ENCODE assay signal across 8 cellular contexts in the genomic region with DNA sequence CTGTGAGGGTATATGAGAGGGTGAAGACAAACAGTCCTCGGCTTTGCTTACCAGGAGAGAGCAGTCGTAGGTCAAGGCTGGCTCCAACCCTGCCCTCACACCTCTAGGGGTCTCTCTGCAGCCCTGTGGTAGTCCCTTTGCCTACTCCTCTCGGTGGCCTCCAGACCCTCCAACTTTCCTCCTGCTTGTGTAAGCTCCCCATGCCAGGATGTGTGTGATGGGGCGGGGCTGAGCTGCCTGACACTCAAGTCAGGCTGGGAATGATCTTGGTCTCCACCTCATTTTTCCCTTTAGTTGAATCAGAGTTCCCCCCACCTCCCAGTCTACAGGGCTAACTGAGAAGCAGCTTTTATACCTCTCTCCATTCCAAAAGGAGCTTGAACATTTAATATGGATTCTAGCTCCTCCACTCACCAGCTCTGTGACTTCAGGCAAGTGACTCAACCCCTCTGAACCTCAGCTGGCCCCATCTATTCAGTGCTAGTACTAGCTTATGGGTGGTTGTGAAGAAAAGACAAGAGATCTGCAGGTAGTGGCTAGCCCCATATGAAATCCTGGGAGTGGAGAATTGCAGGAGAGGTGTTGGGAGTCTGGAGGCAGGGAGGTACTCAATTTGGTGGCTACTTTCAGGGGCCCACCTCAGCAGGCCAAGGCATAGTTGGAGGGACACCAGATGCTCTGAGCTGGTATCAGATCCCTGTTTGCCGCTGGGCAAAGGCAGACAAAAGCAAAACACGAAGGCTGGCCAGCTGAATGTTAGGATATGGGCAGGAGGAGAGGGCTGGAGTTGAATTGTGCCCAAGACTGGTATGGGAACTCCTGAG. TPM values are rescaled to one million over a fixed set of nuclear protein-coding genes. Genes with fewer than 3 reads are reported as not detected.
DNase-seq lines count a peak whose midpoint lies in the region; ATAC-seq and TF ChIP-seq lines count a peak whose summit lies in the region.

No MANE protein-coding gene starts in this region.

- peak overlapping the region; percentile 71 for H3K4me3 ChIP-seq in CD8-positive, alpha-beta T cell (ENCODE audit: low read depth, low read length)
- H3K4me3 ChIP-seq in OCI-LY7 (ENCODE audit: low read depth, low read length, poor library complexity, severe bottlenecking) (peak overlapping the region; percentile 83), choroid plexus epithelial cell (ENCODE audit: low read depth, low read length) (peak overlapping the region; percentile 57), muscle layer of colon (ENCODE audit: low read depth in 1 of 2, low read length in 2 of 2) (peak overlapping the region in 1 of 2 donors; percentile 71)

- no peaks in the 10 kb centered on the region for H3K9me3 Mint-ChIP-seq in CD8-positive, alpha-beta T cell

- ATAC-seq in CD8-positive, alpha-beta T cell = no peak
- ATAC-seq in GM21390 (IDR thresholded peaks at IDR 0.05; ENCODE audit: unreplicated experiment) (peak; percentile 14), HG02970 (IDR thresholded peaks at IDR 0.05; ENCODE audit: low FRiP score, unreplicated experiment) (no peak)

- peak overlapping the region; percentile 37 for H3K9ac ChIP-seq in muscle layer of colon (ENCODE audit: low read length)

- no peaks in the 10 kb centered on the region for H3K9me2 ChIP-seq in OCI-LY7 (ENCODE audit: insufficient read depth, low read length)

- CTCF ChIA-PET in CD8-positive, alpha-beta T cell (lab: Charles Lee) = interaction anchor here (0.6 to 3.1 kb wide), 12 partner anchors 10 to 89 kb away, joined by 3 to 17 read pairs (median 5); a partner anchor contains a TSS
- CTCF ChIA-PET in OCI-LY7 (lab: Charles Lee; ENCODE audit: unreplicated experiment) = interaction anchor here (0.9 to 2.5 kb wide), 8 partner anchors 9 to 38 kb away, joined by 3 to 15 read pairs (median 4); no protein-coding TSS in a partner anchor

- H3K36me3 Mint-ChIP-seq in CD8-positive, alpha-beta T cell = no peaks in the 10 kb centered on the region

- H2AFZ ChIP-seq in OCI-LY7 (ENCODE audit: low read length) = peak overlapping the region; percentile 67; the same call in 1 of the 2 replicates

- no peaks in the 10 kb centered on the region for H3K27me3 ChIP-seq in CD8-positive, alpha-beta T cell (ENCODE audit: insufficient read depth, low read length)
- H3K27me3 ChIP-seq in muscle layer of colon (ENCODE audit: control insufficient read depth in 1 of 2, insufficient read depth in 2 of 2, low read length in 2 of 2) = no peaks in the 10 kb centered on the region

- no peaks in the 10 kb centered on the region for H3K36me3 ChIP-seq in CD8-positive, alpha-beta T cell (ENCODE audit: insufficient read depth, low read length)
- H3K36me3 ChIP-seq in OCI-LY7 (ENCODE audit: insufficient read depth, low read length) (peaks cover 21% of the 10 kb centered on the region), muscle layer of colon (ENCODE audit: insufficient read depth, low read length) (peaks cover 4% of the 10 kb centered on the region)

- TF ChIP-seq CTCF in CD8-positive, alpha-beta T cell (IDR thresholded peaks at IDR 0.05) = no peak
- TF ChIP-seq CTCF in OCI-LY7 (conservative IDR thresholded peaks at IDR 0.05; ENCODE audit: low read length) (peak; percentile 75), choroid plexus epithelial cell (conservative IDR thresholded peaks at IDR 0.05; ENCODE audit: low read depth, low read length) (no peak)

- H3K79me2 ChIP-seq in OCI-LY7 (ENCODE audit: insufficient read depth, low read depth, low read length) = peaks cover 27% of the 10 kb centered on the region

- no peak for DNase-seq in CD8-positive, alpha-beta T cell
- DNase-seq in OCI-LY7 (ENCODE audit: low spot score) (peak; percentile 74), choroid plexus epithelial cell (ENCODE audit: low read depth) (no peak), inferior parietal cortex (ENCODE audit: extremely low spot score) (no peak), middle frontal gyrus (ENCODE audit: extremely low spot score, low spot score) (no peak)

- H4K20me1 ChIP-seq in OCI-LY7 (ENCODE audit: insufficient read depth, low read length) = peaks cover 10% of the 10 kb centered on the region

- POLR2A ChIA-PET in CD8-positive, alpha-beta T cell (lab: Charles Lee) = interaction anchor here (0.6 to 4.6 kb wide), 5 partner anchors 14 to 121 kb away, joined by 3 to 59 read pairs (median 4); a partner anchor contains a TSS
- POLR2A ChIA-PET in OCI-LY7 (lab: Charles Lee) = interaction anchor here (0.6 to 3.9 kb wide), 12 partner anchors 11 to 163 kb away, joined by 3 to 15 read pairs (median 4); a partner anchor contains a TSS

- peaks cover 32% of the 10 kb centered on the region for H3K4me1 Mint-ChIP-seq in CD8-positive, alpha-beta T cell (ENCODE audit: low read depth)

- no peaks in the 10 kb centered on the region for H3K9me3 ChIP-seq in CD8-positive, alpha-beta T cell (ENCODE audit: low read length)
- no peaks in the 10 kb centered on the region for H3K9me3 ChIP-seq in OCI-LY7 (ENCODE audit: low read length)
- no peaks in the 10 kb centered on the region for H3K9me3 ChIP-seq in muscle layer of colon (ENCODE audit: low read length)

- peaks cover 3% of the 10 kb centered on the region for H3K27me3 Mint-ChIP-seq in CD8-positive, alpha-beta T cell (ENCODE audit: low read depth)

- H3K4me2 ChIP-seq in OCI-LY7 (ENCODE audit: low read length) = peak overlapping the region; percentile 99

- no peak overlapping the region for H3K27ac Mint-ChIP-seq in CD8-positive, alpha-beta T cell

- no peak overlapping the region for H3K27ac ChIP-seq in CD8-positive, alpha-beta T cell (ENCODE audit: low read depth, low read length)
- H3K27ac ChIP-seq in OCI-LY7 (ENCODE audit: low read depth, low read length, poor library complexity, severe bottlenecking) (peak overlapping the region; percentile 71), muscle layer of colon (ENCODE audit: low read depth, low read length) (peak overlapping the region; percentile 20)

- H3K4me3 Mint-ChIP-seq in CD8-positive, alpha-beta T cell = peak overlapping the region; percentile 82

- BruUV-seq in OCI-LY7 (replicated peaks; lab: Mats Ljungman, UMichigan) = TSS peak; percentile 63

- peaks cover 24% of the 10 kb centered on the region for H3K4me1 ChIP-seq in CD8-positive, alpha-beta T cell (ENCODE audit: insufficient read depth, low read length)
- H3K4me1 ChIP-seq in OCI-LY7 (ENCODE audit: insufficient read depth, low read length, poor library complexity, severe bottlenecking) = peaks cover 56% of the 10 kb centered on the region
- peaks cover 81% of the 10 kb centered on the region for H3K4me1 ChIP-seq in muscle layer of colon (ENCODE audit: insufficient read depth, low read length)

- intact Hi-C loops in CD8-positive, alpha-beta T cell (cut with DNase I, micrococcal nuclease) = loop anchor here in 1 of 2 experiments (5.0 to 10.0 kb wide), 2 partner anchors 97 to 590 kb away; a partner anchor contains a TSS
- intact Hi-C loops in OCI-LY7 (cut with micrococcal nuclease; ENCODE audit: unreplicated experiment) = loop anchor here (2.0 to 10.0 kb wide), 3 partner anchors 40 to 520 kb away; a partner anchor contains a TSS

RNA-seq across cellular contexts. Expression of a gene that starts 1.0 kb away (rescaled TPM):
- total RNA-seq in CD8-positive, alpha-beta T cell = 1 to 10 TPM in 1 of 2 experiments, under 1 TPM in 1; 0.79 to 1.2 TPM
- 51.5 and 52.6 TPM in 2 replicates for total RNA-seq in OCI-LY7 (2014; rRNA removed; shearing (Covaris generic))
- total RNA-seq in OCI-LY7 (2022) = 54.1 and 64.6 TPM in 2 replicates

RNA-seq across cellular contexts. Expression of a gene that starts 7.6 kb away (rescaled TPM):
- not detected for total RNA-seq in CD8-positive, alpha-beta T cell
- not detected in 2 replicates for total RNA-seq in OCI-LY7 (2014; rRNA removed; shearing (Covaris generic))
- not detected in 2 replicates for total RNA-seq in OCI-LY7 (2022)

RNA-seq across cellular contexts. Expression of a gene that starts 22.5 kb away (rescaled TPM):
- total RNA-seq in CD8-positive, alpha-beta T cell = 100 to 1,000 TPM; 561 to 585 TPM
- 911 and 1,004 TPM in 2 replicates for total RNA-seq in OCI-LY7 (2014; rRNA removed; shearing (Covaris generic))
- total RNA-seq in OCI-LY7 (2022) = 1,055 and 1,282 TPM in 2 replicates

RNA-seq across cellular contexts. Expression of a gene that starts 33.0 kb away (rescaled TPM):
- 1 to 10 TPM; 6.3 to 6.4 TPM for total RNA-seq in CD8-positive, alpha-beta T cell
- 10.1 and 13.9 TPM in 2 replicates for total RNA-seq in OCI-LY7 (2014; rRNA removed; shearing (Covaris generic))
- total RNA-seq in OCI-LY7 (2022) = 15.3 and 16.5 TPM in 2 replicates

RNA-seq across cellular contexts. Expression of a gene that starts 41.0 kb away (rescaled TPM):
- 10 to 100 TPM; 44.5 to 45.8 TPM for total RNA-seq in CD8-positive, alpha-beta T cell
- total RNA-seq in OCI-LY7 (2014; rRNA removed; shearing (Covaris generic)) = 27.5 and 43.1 TPM in 2 replicates
- 22.4 and 24.8 TPM in 2 replicates for total RNA-seq in OCI-LY7 (2022)

Comparison
In these comparisons a context has a peak if more than half of its experiments do, and no peak if none do; other contexts are left out.
1. RNA of a gene that starts 1.0 kb away (total RNA-seq): 51.5 to 64.6 TPM in OCI-LY7; 0.79 to 1.2 TPM in CD8-positive, alpha-beta T cell; every median in the first group is over 10 times any median in the second.